Comparison of ENCODE assay signal across 8 cellular contexts in genomic region chr12:132190012-132190755, GRCh38. TPM values are rescaled to one million over a fixed set of nuclear protein-coding genes. Genes with fewer than 3 reads are reported as not detected.
A peak's percentile ranks its signal among the peaks of the same experiment; 100 is the strongest.
DNase-seq lines count a peak whose midpoint lies in the region; ATAC-seq and TF ChIP-seq lines count a peak whose summit lies in the region.

No MANE protein-coding gene starts in this region.

- peak overlapping the region; percentile 84 for H3K18ac ChIP-seq in neuronal stem cell (ENCODE audit: low read length)

- no peak for TF ChIP-seq CTCF in DND-41 (IDR thresholded peaks at IDR 0.05; ENCODE audit: borderline replicate concordance, extremely low read depth, low read length, poor library complexity, severe bottlenecking)
- TF ChIP-seq CTCF in OCI-LY3 (IDR thresholded peaks at IDR 0.05; ENCODE audit: low read depth, low read length), result no peak
- no peak for TF ChIP-seq CTCF in esophagus muscularis mucosa (IDR thresholded peaks at IDR 0.05)

- H3K4ac ChIP-seq in neuronal stem cell (ENCODE audit: low read length), result no peak overlapping the region

- peaks cover 25% of the 10 kb centered on the region for H3K27me3 ChIP-seq in DND-41 (ENCODE audit: insufficient read depth, low read length, poor library complexity)
- no peaks in the 10 kb centered on the region for H3K27me3 ChIP-seq in OCI-LY3 (ENCODE audit: low read depth, low read length)
- H3K27me3 ChIP-seq in esophagus muscularis mucosa, result no peaks in the 10 kb centered on the region
- H3K27me3 ChIP-seq in neuronal stem cell (ENCODE audit: control insufficient read depth in 3 of 3, insufficient read depth in 3 of 3, low read depth in 1 of 3, low read length in 3 of 3), result peaks cover 0 to 76% (median 18%) of the 10 kb centered on the region in 3 experiments

- peak overlapping the region; percentile 16 for H2BK12ac ChIP-seq in neuronal stem cell (ENCODE audit: low read length)

- TF ChIP-seq EP300 in esophagus muscularis mucosa (IDR thresholded peaks at IDR 0.05), result no peak

- peak overlapping the region; percentile 36 for H2AK5ac ChIP-seq in neuronal stem cell (ENCODE audit: low read depth, low read length)

- H2BK5ac ChIP-seq in neuronal stem cell (ENCODE audit: low read length), result peak overlapping the region; percentile 2

- H3K79me1 ChIP-seq in neuronal stem cell (ENCODE audit: low read depth, low read length), result peaks cover 2% of the 10 kb centered on the region

- intact Hi-C loops in esophagus muscularis mucosa (cut with DNase I), result no loop called here

- H3K4me3 ChIP-seq in DND-41 (ENCODE audit: low read depth in 1 of 2, low read length in 2 of 2), result peak overlapping the region; percentile 15 to 63; a peak in 3 of 4 replicates
- peak overlapping the region; percentile 71 for H3K4me3 ChIP-seq in OCI-LY3 (ENCODE audit: low read length)
- peak overlapping the region; percentile 57 to 77 (median 66) for H3K4me3 ChIP-seq in esophagus muscularis mucosa
- H3K4me3 ChIP-seq in neuronal stem cell (ENCODE audit: low read length in 2 of 2), result peak overlapping the region; percentile 44 to 81

- H2BK120ac ChIP-seq in neuronal stem cell (ENCODE audit: low read depth, low read length), result no peak overlapping the region

- H3K36me3 ChIP-seq in DND-41 (ENCODE audit: insufficient read depth, low read length) (no peaks in the 10 kb centered on the region), OCI-LY3 (replicated peaks; ENCODE audit: low read depth, low read length) (no peaks in the 10 kb centered on the region), esophagus muscularis mucosa (no peaks in the 10 kb centered on the region), neuronal stem cell (replicated peaks in 1 of 2; ENCODE audit: control insufficient read depth in 2 of 2, insufficient read depth in 2 of 2, low read length in 2 of 2) (no peaks in the 10 kb centered on the region)

- peak overlapping the region; percentile 68 for H2BK15ac ChIP-seq in neuronal stem cell (ENCODE audit: low read length)

- H3K27ac ChIP-seq in DND-41 (ENCODE audit: low read length) (peak overlapping the region; percentile 40), OCI-LY3 (ENCODE audit: low read length) (no peak overlapping the region), esophagus muscularis mucosa (replicated peaks in 1 of 4) (peak overlapping the region; percentile 68 to 82 (median 78)), neuronal stem cell (replicated peaks; ENCODE audit: low read length) (no peak overlapping the region)

- H3K14ac ChIP-seq in neuronal stem cell (ENCODE audit: low read length), result peak overlapping the region; percentile 78

- peak; percentile 25 for ATAC-seq in DND-41 (ENCODE audit: insufficient read depth, low read depth)
- peak; percentile 27 for ATAC-seq in GM21723 (IDR thresholded peaks at IDR 0.05; ENCODE audit: unreplicated experiment)

- DNase-seq in DND-41, result no peak
- no peak for DNase-seq in esophagus muscularis mucosa (ENCODE audit: extremely low spot score)
- no peak for DNase-seq in neuronal stem cell (ENCODE audit: low spot score)
- DNase-seq in hypothalamus (lab: John Stamatoyannopoulos, UW), result no peak
- no peak for DNase-seq in activated CD4-positive, alpha-beta T cell treated with anti-CD3 and anti-CD28 coated beads for 48 hours
- no peak for DNase-seq in GF-D8 (lab: John Stamatoyannopoulos, UW)

- no peak overlapping the region for H4K91ac ChIP-seq in neuronal stem cell (ENCODE audit: low read depth, low read length, poor library complexity)

- no peak overlapping the region for H4K8ac ChIP-seq in neuronal stem cell (ENCODE audit: low read depth, low read length)

- no peak overlapping the region for H3K23ac ChIP-seq in neuronal stem cell (ENCODE audit: low read depth, low read length, poor library complexity)

- H3K4me1 ChIP-seq in DND-41 (ENCODE audit: insufficient read depth, low read length), result peaks cover 26% of the 10 kb centered on the region
- H3K4me1 ChIP-seq in OCI-LY3 (ENCODE audit: low read length), result no peaks in the 10 kb centered on the region
- peaks cover 9 to 25% (median 22%) of the 10 kb centered on the region in 4 donors for H3K4me1 ChIP-seq in esophagus muscularis mucosa
- H3K4me1 ChIP-seq in neuronal stem cell (ENCODE audit: control insufficient read depth in 2 of 2, insufficient read depth in 1 of 2, low read depth in 1 of 2, low read length in 2 of 2), result peaks cover 6 to 9% of the 10 kb centered on the region in 2 donors

- H3K9me3 ChIP-seq in DND-41 (ENCODE audit: insufficient read depth, low read length, severe bottlenecking) (peaks cover 5% of the 10 kb centered on the region), OCI-LY3 (ENCODE audit: insufficient read depth, low read length) (no peaks in the 10 kb centered on the region), esophagus muscularis mucosa (peaks cover 0 to 41% (median 22%) of the 10 kb centered on the region in 4 donors), neuronal stem cell (replicated peaks in 1 of 2; ENCODE audit: control insufficient read depth in 2 of 2, insufficient read depth in 1 of 2, low read depth in 1 of 2, low read length in 2 of 2) (peaks cover 11% of the 10 kb centered on the region in 2 donors)

- H3K9ac ChIP-seq in DND-41 (ENCODE audit: low read depth, low read length) (peak overlapping the region; percentile 76), OCI-LY3 (ENCODE audit: low read length) (peak overlapping the region; percentile 10; the same call in 1 of the 2 replicates), neuronal stem cell (ENCODE audit: low read depth, low read length, poor library complexity) (peak overlapping the region; percentile 78)

- H3K79me2 ChIP-seq in DND-41 (ENCODE audit: insufficient read depth, low read length) (no peaks in the 10 kb centered on the region), OCI-LY3 (ENCODE audit: low read length) (no peaks in the 10 kb centered on the region)

- no peaks in the 10 kb centered on the region for H4K20me1 ChIP-seq in DND-41 (ENCODE audit: insufficient read depth, low read length)
- no peaks in the 10 kb centered on the region for H4K20me1 ChIP-seq in OCI-LY3 (ENCODE audit: insufficient read depth, low read length)

- WGBS in esophagus muscularis mucosa, result 33% methylated on average over 34 of the region's 59 CpGs
- no CpG with 5 or more reads among the region's 59 CpGs for WGBS in neuronal stem cell (ENCODE audit: extremely low coverage in 2 of 2, insufficient read length in 2 of 2, insufficient replicate concordance in 1 of 2), 2 donors

- H3K4me2 ChIP-seq in DND-41 (ENCODE audit: insufficient read depth, low read length) (peak overlapping the region; percentile 94), OCI-LY3 (ENCODE audit: low read length) (peak overlapping the region; percentile 65), neuronal stem cell (ENCODE audit: insufficient read depth, low read length, poor library complexity, severe bottlenecking) (peak overlapping the region; percentile 97)

- H2AFZ ChIP-seq in DND-41 (ENCODE audit: low read depth, low read length) (peak overlapping the region; percentile 84), OCI-LY3 (ENCODE audit: low read depth, low read length) (peak overlapping the region; percentile 46), neuronal stem cell (ENCODE audit: low read length) (peak overlapping the region; percentile 89)

- no peak for TF ChIP-seq POLR2A in esophagus muscularis mucosa (IDR thresholded peaks at IDR 0.05; ENCODE audit: low read depth)

RNA-seq across cellular contexts. Expression of gene NOC4L, which starts 45.9 kb away (rescaled TPM):
- 10 to 100 TPM; 10.4 to 15.4 (median 11.5) TPM for total RNA-seq in esophagus muscularis mucosa
- polyA plus RNA-seq in neuronal stem cell (2013, experiment 1 of 2), result 24.2 TPM
- polyA plus RNA-seq in neuronal stem cell (2013, experiment 2 of 2), result 24.1 TPM

RNA-seq across cellular contexts. Expression of gene DDX51, which starts 46.1 kb away (rescaled TPM):
- 10 to 100 TPM in 3 of 4 donors, 1 to 10 TPM in 1; 9.1 to 12.8 (median 11.3) TPM for total RNA-seq in esophagus muscularis mucosa
- 8.5 TPM for polyA plus RNA-seq in neuronal stem cell (2013, experiment 1 of 2)
- 8.6 TPM for polyA plus RNA-seq in neuronal stem cell (2013, experiment 2 of 2)

Comparison
In these comparisons a context has a peak if more than half of its experiments do, and no peak if none do; other contexts are left out.
1. H3K27ac ChIP-seq: peak in DND-41 (single experiment) and esophagus muscularis mucosa (4 of 4); none in OCI-LY3 (single experiment) and neuronal stem cell (single experiment).
2. H3K9ac ChIP-seq: peak in every context shown above with its lines; median percentile 78 in neuronal stem cell; 76 in DND-41; 10 in OCI-LY3.
3. Peak in every context shown above with its lines, with median percentiles within 50 percentile points of each other: H2AFZ ChIP-seq, H3K4me2 ChIP-seq and H3K4me3 ChIP-seq.